12 cellular contexts compared by ENCODE assay signal in the genomic region with DNA sequence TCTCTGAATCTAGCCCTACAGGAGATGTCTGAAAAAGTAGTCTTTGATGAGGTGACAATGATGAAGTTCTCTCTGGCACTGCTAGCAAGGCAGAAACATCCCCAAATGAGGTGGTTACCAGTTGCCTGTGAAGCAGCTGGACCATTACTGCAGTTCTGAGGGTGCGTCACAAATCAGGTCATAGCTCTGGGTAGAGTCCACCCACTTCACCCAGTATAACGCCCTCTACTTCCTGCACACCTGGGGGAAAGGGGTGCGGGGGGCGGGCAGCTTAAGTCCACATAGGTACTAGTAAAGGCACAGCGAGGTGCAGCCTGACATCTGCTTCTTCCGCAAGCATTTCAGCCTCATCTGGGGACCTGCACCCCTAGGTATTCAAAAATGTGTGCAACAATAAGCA.
DNase-seq lines count a peak whose midpoint lies in the region; ATAC-seq and TF ChIP-seq lines count a peak whose summit lies in the region.
"Had no signal": no experiment of that assay in that cellular context is flagged by ENCODE, and none has a peak within 500 bp of the region (broad histone marks: within the 10 kb centered on the region; RNA-seq: fewer than 3 reads in every experiment).

No MANE protein-coding gene starts in this region.

- no peaks in the 10 kb centered on the region for H3K27me3 Mint-ChIP-seq in central memory CD8-positive, alpha-beta T cell

- no peaks in the 10 kb centered on the region for H3K36me3 ChIP-seq in OCI-LY1 (ENCODE audit: insufficient read depth, low read length)

- no peak overlapping the region for H3K27ac ChIP-seq in OCI-LY1 (ENCODE audit: low read depth, low read length, poor library complexity, severe bottlenecking)
- H3K27ac ChIP-seq: VCaP had no signal

- H3K4me3 ChIP-seq in OCI-LY1 (ENCODE audit: low read depth, low read length, poor library complexity, severe bottlenecking): peak overlapping the region; percentile 2

- ATAC-seq in central memory CD8-positive, alpha-beta T cell (replicated peaks; ENCODE audit: extremely low read depth, poor library complexity, severe bottlenecking): peak; percentile 88
- no peak for ATAC-seq in GM18867 (IDR thresholded peaks at IDR 0.05; ENCODE audit: unreplicated experiment)

- H4K20me1 ChIP-seq in OCI-LY1 (ENCODE audit: insufficient read depth, low read length): no peaks in the 10 kb centered on the region

- peaks cover 6% of the 10 kb centered on the region for H3K36me3 Mint-ChIP-seq in central memory CD8-positive, alpha-beta T cell (ENCODE audit: insufficient read depth)

- H3K4me1 ChIP-seq in OCI-LY1 (ENCODE audit: insufficient read depth, low read length, severe bottlenecking): peaks cover 33% of the 10 kb centered on the region

- H3K9me3 Mint-ChIP-seq in central memory CD8-positive, alpha-beta T cell: no peaks in the 10 kb centered on the region

- DNase-seq in activated CD4-positive, alpha-beta T cell treated with anti-CD3 and anti-CD28 coated beads, Interleukin-2, amount 50 U/mL, for 4 hours: peak; percentile 36 to 43
- peak; percentile 22 to 24 for DNase-seq in central memory CD8-positive, alpha-beta T cell (ENCODE audit: low spot score in 2 of 2)
- DNase-seq in stimulated activated CD8-positive, alpha-beta memory T cell treated with anti-CD3 and anti-CD28 coated beads, Interleukin-12 subunit alpha, Interleukin-12 subunit beta, amount 100 ng/mL, for 4 hours (ENCODE audit: low read depth): peak; percentile 11
- DNase-seq in AG08395 (ENCODE audit: low spot score): no peak
- no peak for DNase-seq in NCI-H345 (lab: John Stamatoyannopoulos, UW)
- DNase-seq in NCI-H2196 treated with DMSO at 0.1 percent for 48 hours (lab: John Stamatoyannopoulos, UW; ENCODE audit: unreplicated experiment): no peak
- DNase-seq: caudate nucleus, DMS53, foreskin melanocyte had no signal

- no peak overlapping the region for H2AFZ ChIP-seq in OCI-LY1 (ENCODE audit: low read length)

- H3K27me3 ChIP-seq in OCI-LY1 (ENCODE audit: insufficient read depth, low read length): no peaks in the 10 kb centered on the region

- H3F3A ChIP-seq in OCI-LY1 (ENCODE audit: insufficient read depth, low read length): no peaks in the 10 kb centered on the region

- H3K9me3 ChIP-seq in OCI-LY1 (ENCODE audit: low read length): no peaks in the 10 kb centered on the region

- peaks cover 57% of the 10 kb centered on the region for H3K4me1 Mint-ChIP-seq in central memory CD8-positive, alpha-beta T cell

- H3K9ac ChIP-seq in OCI-LY1 (ENCODE audit: low read length): no peak overlapping the region

- TF ChIP-seq CTCF in OCI-LY1 (IDR thresholded peaks at IDR 0.05; ENCODE audit: low read length): no peak

- H3K79me2 ChIP-seq in OCI-LY1 (ENCODE audit: insufficient read depth, low read length): no peaks in the 10 kb centered on the region; the same call in 1 of the 2 replicates

- peak overlapping the region; percentile 65 for H3K4me3 Mint-ChIP-seq in central memory CD8-positive, alpha-beta T cell

- H3K4me2 ChIP-seq in OCI-LY1 (ENCODE audit: low read length): no peak overlapping the region; the same call in 1 of the 2 replicates

- H3K27ac Mint-ChIP-seq in central memory CD8-positive, alpha-beta T cell (ENCODE audit: low read depth): peak overlapping the region; percentile 77

- no peaks in the 10 kb centered on the region for H3K9me2 ChIP-seq in OCI-LY1 (ENCODE audit: low read depth, low read length)

Comparison
In these comparisons a context has a peak if more than half of its experiments do, and no peak if none do; other contexts are left out.
1. DNase-seq: peak in activated CD4-positive, alpha-beta T cell treated with anti-CD3 and anti-CD28 coated beads, Interleukin-2, amount 50 U/mL, for 4 hours (2 of 2), central memory CD8-positive, alpha-beta T cell (2 of 2) and stimulated activated CD8-positive, alpha-beta memory T cell treated with anti-CD3 and anti-CD28 coated beads, Interleukin-12 subunit alpha, Interleukin-12 subunit beta, amount 100 ng/mL, for 4 hours (single experiment); none in AG08395 (single experiment), NCI-H345 (single experiment) and NCI-H2196 treated with DMSO at 0.1 percent for 48 hours (single experiment).